ENCODE assay signal across 26 cellular contexts in the genomic region with DNA sequence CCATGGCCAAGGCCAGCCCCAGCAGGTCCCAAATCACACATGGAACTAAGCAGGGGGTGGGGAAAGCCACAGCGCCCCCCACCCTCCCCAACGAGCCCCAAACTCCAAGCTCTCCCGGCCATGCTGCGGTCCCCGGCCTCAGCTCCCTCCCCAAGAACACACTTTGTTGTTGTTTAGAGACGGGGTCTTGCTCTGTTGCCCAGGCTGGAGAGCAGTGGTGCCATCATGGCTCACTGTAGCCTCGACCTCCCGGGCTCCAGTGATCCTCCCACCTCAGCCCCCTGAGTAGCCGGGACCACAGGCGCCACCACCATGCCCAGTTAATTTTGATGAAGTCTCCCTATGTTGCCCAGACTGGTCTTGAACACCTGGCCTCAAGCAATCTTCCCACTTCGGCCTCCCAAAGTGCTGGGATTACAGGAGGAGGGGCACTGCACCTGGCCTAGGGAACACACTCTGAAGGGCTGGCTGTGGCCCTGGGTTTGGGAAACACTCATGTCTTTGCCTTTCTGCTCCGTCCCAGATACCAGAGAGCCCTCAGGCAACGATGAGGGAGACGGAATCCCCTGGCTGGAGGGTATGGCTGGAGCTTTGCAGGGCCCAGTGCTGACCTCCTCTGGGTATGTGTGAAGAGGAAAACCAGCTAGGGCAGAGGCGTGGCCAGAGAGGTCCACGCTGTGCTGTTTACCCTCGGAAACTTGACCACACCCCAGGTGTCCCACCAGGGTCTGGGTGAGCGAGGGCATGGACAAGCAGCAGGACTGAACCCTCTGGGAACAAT. TPM values are rescaled to one million over a fixed set of nuclear protein-coding genes. Genes with fewer than 3 reads are reported as not detected.
DNase-seq lines count a peak whose midpoint lies in the region; ATAC-seq, FAIRE-seq and TF ChIP-seq lines count a peak whose summit lies in the region.
"Had no signal": no experiment of that assay in that cellular context is flagged by ENCODE, and none has a peak within 500 bp of the region (broad histone marks: within the 10 kb centered on the region; RNA-seq: fewer than 3 reads in every experiment).

No MANE protein-coding gene starts in this region.

- POLR2A ChIA-PET in HepG2 (lab: Yijun Ruan, JAX): interaction anchor here (1.3 to 3.0 kb wide), 3 partner anchors 11 to 37 kb away, joined by 3 to 17 read pairs (median 9); no protein-coding TSS in a partner anchor
- POLR2A ChIA-PET in OCI-LY7 (lab: Charles Lee): interaction anchor here (0.6 to 1.0 kb wide), 3 partner anchors 17 to 257 kb away, joined by 3 to 5 read pairs (median 3); no protein-coding TSS in a partner anchor

- no peak for ATAC-seq in right lobe of liver
- no peak for ATAC-seq in HepG2
- no peak for ATAC-seq in upper lobe of right lung
- ATAC-seq: activated CD4-positive, CD25-positive, alpha-beta regulatory T cell treated with anti-CD3 and anti-CD28 coated beads, Interleukin-2, amount 50 U/mL, for 24 hours; heart left ventricle; K562; pancreas had no signal

- H3K9me3 ChIP-seq in right lobe of liver: no peaks in the 10 kb centered on the region
- no peaks in the 10 kb centered on the region for H3K9me3 ChIP-seq in HepG2 (ENCODE audit: low read length)
- no peaks in the 10 kb centered on the region for H3K9me3 ChIP-seq in OCI-LY7 (ENCODE audit: low read length)
- no peaks in the 10 kb centered on the region for H3K9me3 ChIP-seq in osteoblast (ENCODE audit: low read depth, low read length)
- no peaks in the 10 kb centered on the region for H3K9me3 ChIP-seq in upper lobe of right lung
- H3K9me3 ChIP-seq: breast epithelium, Caco-2, heart left ventricle, pancreas, tibial nerve had no signal

- H3K4me1 ChIP-seq in right lobe of liver (peaks cover 0 to 27% (median 8%) of the 10 kb centered on the region in 4 donors), HepG2 (ENCODE audit: insufficient read depth, low read length) (peaks cover 68% of the 10 kb centered on the region), OCI-LY7 (ENCODE audit: insufficient read depth, low read length, poor library complexity, severe bottlenecking) (peaks cover 71% of the 10 kb centered on the region), osteoblast (ENCODE audit: insufficient read depth, low read length) (no peaks in the 10 kb centered on the region), upper lobe of right lung (peaks cover 25% of the 10 kb centered on the region)
- H3K4me1 ChIP-seq: breast epithelium, pancreas had no signal

- in situ Hi-C loops in HepG2 (cut with HindIII; ENCODE audit: extremely low pct_ligation_motif_present, low pct_unique_long_range_greater_than_20kb): no loop called here

- no peak overlapping the region for H3K4me3 Mint-ChIP-seq in nephron progenitor cell
- H3K4me3 Mint-ChIP-seq: activated CD4-positive, alpha-beta memory T cell treated with anti-CD3 and anti-CD28 coated beads for 36 hours; activated naive CD8-positive, alpha-beta T cell had no signal

- H3K27ac ChIP-seq in right lobe of liver (no peak overlapping the region), HepG2 (ENCODE audit: extremely low read length, insufficient read depth, low read length) (no peak overlapping the region), OCI-LY7 (ENCODE audit: low read depth, low read length, poor library complexity, severe bottlenecking) (no peak overlapping the region), osteoblast (ENCODE audit: low read depth, low read length) (no peak overlapping the region), upper lobe of right lung (peak overlapping the region; percentile 47)
- H3K27ac ChIP-seq: C4-2B, pancreas had no signal

- H3K4me3 ChIP-seq in right lobe of liver (no peak overlapping the region), HepG2 (replicated peaks in 1 of 3; ENCODE audit: insufficient read depth in 1 of 3, low read depth in 2 of 3, low read length in 3 of 3) (no peak overlapping the region), OCI-LY7 (ENCODE audit: low read depth, low read length, poor library complexity, severe bottlenecking) (peak overlapping the region; percentile 22), osteoblast (ENCODE audit: insufficient read depth, low read length) (no peak overlapping the region), upper lobe of right lung (no peak overlapping the region)
- H3K4me3 ChIP-seq: breast epithelium, heart left ventricle, K562, pancreas, tibial nerve had no signal

- TF ChIP-seq POLR2A in right lobe of liver (IDR thresholded peaks at IDR 0.05): no peak
- no peak for TF ChIP-seq POLR2A in HepG2 (IDR thresholded peaks at IDR 0.05; ENCODE audit: insufficient read depth in 1 of 2, low read depth in 2 of 2, low read length in 2 of 2)

- H3K27ac Mint-ChIP-seq in nephron progenitor cell: no peak overlapping the region
- H3K27ac Mint-ChIP-seq: activated CD4-positive, alpha-beta memory T cell treated with anti-CD3 and anti-CD28 coated beads for 36 hours; activated naive CD8-positive, alpha-beta T cell had no signal

- no peak for TF ChIP-seq EP300 in HepG2 (IDR thresholded peaks at IDR 0.05; ENCODE audit: low read depth in 2 of 2, low read length in 2 of 2)
- no peak for TF ChIP-seq EP300 in HepG2 (CRISPR knock-in tag; IDR thresholded peaks at IDR 0.05; ENCODE audit: borderline replicate concordance)

- CTCF ChIA-PET in HepG2 (lab: Yijun Ruan, JAX; ENCODE audit: low intra/inter-chr PET ratio, low total read pairs): no interaction called here
- CTCF ChIA-PET in OCI-LY7 (lab: Charles Lee; ENCODE audit: unreplicated experiment): no interaction called here

- H4K20me1 ChIP-seq in HepG2 (ENCODE audit: insufficient read depth, low read length) (no peaks in the 10 kb centered on the region), OCI-LY7 (ENCODE audit: insufficient read depth, low read length) (no peaks in the 10 kb centered on the region), osteoblast (ENCODE audit: insufficient read depth, low read length) (peaks cover 48% of the 10 kb centered on the region)

- H3K9me2 ChIP-seq in OCI-LY7 (ENCODE audit: insufficient read depth, low read length): no peaks in the 10 kb centered on the region

- BruUV-seq in HepG2 (replicated peaks; lab: Mats Ljungman, UMichigan): no TSS peak
- BruUV-seq in OCI-LY7 (replicated peaks; lab: Mats Ljungman, UMichigan): no TSS peak

- no peaks in the 10 kb centered on the region for H3K36me3 Mint-ChIP-seq in nephron progenitor cell (ENCODE audit: low read depth)
- H3K36me3 Mint-ChIP-seq: activated CD4-positive, alpha-beta memory T cell treated with anti-CD3 and anti-CD28 coated beads for 36 hours; activated naive CD8-positive, alpha-beta T cell had no signal

- H3K4me2 ChIP-seq in HepG2 (ENCODE audit: low read depth, low read length) (no peak overlapping the region), OCI-LY7 (ENCODE audit: low read length) (peak overlapping the region; percentile 91), osteoblast (ENCODE audit: insufficient read depth, low read length) (no peak overlapping the region)

- intact Hi-C loops in right lobe of liver (cut with DNase I) (no loop called here), HepG2 (cut with micrococcal nuclease; ENCODE audit: unreplicated experiment) (loop anchor here (5.0 kb wide), 1 partner anchor 38 kb away; no protein-coding TSS in a partner anchor), OCI-LY7 (cut with micrococcal nuclease; ENCODE audit: unreplicated experiment) (loop anchor here (5.0 kb wide), 1 partner anchor 228 kb away; no protein-coding TSS in a partner anchor), upper lobe of right lung (cut with DNase I) (no loop called here)

- H3K36me3 ChIP-seq in right lobe of liver: no peaks in the 10 kb centered on the region
- H3K36me3 ChIP-seq in HepG2 (replicated peaks in 1 of 2; ENCODE audit: control insufficient read depth in 1 of 2, insufficient read depth in 2 of 2, low read length in 2 of 2): peaks cover 3 to 8% of the 10 kb centered on the region in 2 experiments; a peak in 1 of 5 replicates
- no peaks in the 10 kb centered on the region for H3K36me3 ChIP-seq in OCI-LY7 (ENCODE audit: insufficient read depth, low read length)
- H3K36me3 ChIP-seq in osteoblast (ENCODE audit: insufficient read depth, low read length): peaks cover 21% of the 10 kb centered on the region
- H3K36me3 ChIP-seq in upper lobe of right lung: peaks cover 22% of the 10 kb centered on the region
- H3K36me3 ChIP-seq: breast epithelium had no signal

- WGBS in right lobe of liver (ENCODE audit: insufficient coverage, low coverage, low lambda C conversion rate, missing lambda C conversion rate): 95% methylated on average over 6 of the region's 18 CpGs
- 94% methylated on average over 10 of the region's 18 CpGs for WGBS in HepG2 (ENCODE audit: low lambda C conversion rate)

- no peak for TF ChIP-seq RAD21 in HepG2 (CRISPR knock-in tag; IDR thresholded peaks at IDR 0.05)

- no peak for FAIRE-seq in HepG2 (lab: Jason Lieb, UNC)
- FAIRE-seq: K562, kidney, pancreas had no signal

- peaks cover 32% of the 10 kb centered on the region for H3K4me1 Mint-ChIP-seq in nephron progenitor cell

- H3K9me3 Mint-ChIP-seq in nephron progenitor cell: no peaks in the 10 kb centered on the region
- H3K9me3 Mint-ChIP-seq: activated CD4-positive, alpha-beta memory T cell treated with anti-CD3 and anti-CD28 coated beads for 36 hours had no signal

- H2AFZ ChIP-seq in HepG2 (ENCODE audit: low read length): no peak overlapping the region
- no peak overlapping the region for H2AFZ ChIP-seq in OCI-LY7 (ENCODE audit: low read length)
- H2AFZ ChIP-seq in osteoblast (ENCODE audit: low read length): no peak overlapping the region

- peak; percentile 16 to 42 (median 37) for DNase-seq in right lobe of liver
- no peak for DNase-seq in HepG2 (ENCODE audit: low spot score)
- no peak for DNase-seq in OCI-LY7 (ENCODE audit: low spot score)
- DNase-seq in osteoblast (ENCODE audit: insufficient read length, low spot score, missing footprints): peak; percentile 51
- DNase-seq in upper lobe of right lung: peak; percentile 65
- DNase-seq in SIG-M5 treated with dmso at 0.1 percent for 504 hours (lab: John Stamatoyannopoulos, UW; ENCODE audit: unreplicated experiment): no peak
- no peak for DNase-seq in nephron progenitor cell
- DNase-seq: activated CD4-positive, alpha-beta memory T cell treated with anti-CD3 and anti-CD28 coated beads for 36 hours; anterior cingulate cortex; DMS53; foreskin melanocyte; NCI-H1048; NCI-H1694 treated with DMSO at 0.1 percent for 48 hours; NCI-H2171; NCI-H82; stimulated activated CD4-positive, alpha-beta T cell treated with anti-CD3 and anti-CD28 coated beads, Interleukin-4, amount 100 ng/mL, for 1 hour had no signal

- H3K27me3 ChIP-seq in right lobe of liver: no peaks in the 10 kb centered on the region
- H3K27me3 ChIP-seq in HepG2 (ENCODE audit: control insufficient read depth in 1 of 2, insufficient read depth in 2 of 2, low read length in 2 of 2): no peaks in the 10 kb centered on the region
- no peaks in the 10 kb centered on the region for H3K27me3 ChIP-seq in osteoblast (ENCODE audit: insufficient read depth, low read length)
- H3K27me3 ChIP-seq in upper lobe of right lung: no peaks in the 10 kb centered on the region
- H3K27me3 ChIP-seq: breast epithelium, heart left ventricle, pancreas, tibial nerve had no signal

- peaks cover 6% of the 10 kb centered on the region for H3K79me2 ChIP-seq in HepG2 (ENCODE audit: insufficient read depth, low read length)
- H3K79me2 ChIP-seq in OCI-LY7 (ENCODE audit: insufficient read depth, low read depth, low read length): no peaks in the 10 kb centered on the region
- H3K79me2 ChIP-seq in osteoblast (ENCODE audit: insufficient read depth, low read length): peaks cover 29% of the 10 kb centered on the region

- H3K27me3 Mint-ChIP-seq in nephron progenitor cell (ENCODE audit: low read depth, poor library complexity): peaks cover 3% of the 10 kb centered on the region
- H3K27me3 Mint-ChIP-seq: activated CD4-positive, alpha-beta memory T cell treated with anti-CD3 and anti-CD28 coated beads for 36 hours; activated naive CD8-positive, alpha-beta T cell had no signal

- no peak for TF ChIP-seq CTCF in right lobe of liver (IDR thresholded peaks at IDR 0.05)
- no peak for TF ChIP-seq CTCF in HepG2 (CRISPR knock-in tag; IDR thresholded peaks at IDR 0.05)
- TF ChIP-seq CTCF in OCI-LY7 (conservative IDR thresholded peaks at IDR 0.05; ENCODE audit: low read length): no peak
- no peak for TF ChIP-seq CTCF in osteoblast (IDR thresholded peaks at IDR 0.05; ENCODE audit: extremely low read depth, low read depth, low read length)
- TF ChIP-seq CTCF in upper lobe of right lung (IDR thresholded peaks at IDR 0.05): no peak
- TF ChIP-seq CTCF in nephron progenitor cell (IDR thresholded peaks at IDR 0.05): no peak

- no peak overlapping the region for H3K9ac ChIP-seq in HepG2 (ENCODE audit: insufficient read depth, low read depth, low read length)

RNA-seq across cellular contexts. Expression of gene UBAC1, which starts 53.2 kb away (rescaled TPM):
- total RNA-seq in right lobe of liver (10 to 100 TPM; 15.2 to 27.0 (median 16.5) TPM), HepG2 (2016; rRNA removed; fragmentation: Illumina TruSeq; extraction: Trizol) (28.7 and 32.2 TPM in 2 replicates), OCI-LY7 (2022) (42.3 and 42.4 TPM in 2 replicates), osteoblast (29.0 and 32.1 TPM in 2 replicates), upper lobe of right lung (30.1 TPM)
- total RNA-seq in HepG2 (2016; cell fraction: cytosol; rRNA removed; fragmentation: Illumina TruSeq; extraction: Trizol; ENCODE audit: low read depth): 64.3 and 65.0 TPM in 2 replicates
- 24.0 and 31.6 TPM in 2 replicates for total RNA-seq in HepG2 (2016; cell fraction: insoluble cytoplasmic fraction; rRNA removed; fragmentation: Illumina TruSeq; extraction: Trizol)
- 72.1 and 78.0 TPM in 2 replicates for total RNA-seq in HepG2 (2016; cell fraction: membrane; rRNA removed; fragmentation: Illumina TruSeq; extraction: Trizol)
- 18.2 and 19.5 TPM in 2 replicates for total RNA-seq in HepG2 (2016; cell fraction: nucleus; rRNA removed; fragmentation: Illumina TruSeq; extraction: Trizol)
- 30.2 and 34.1 TPM in 2 replicates for polyA plus RNA-seq in HepG2 (2011; rRNA removed)
- 21.2 and 27.8 TPM in 2 replicates for polyA plus RNA-seq in HepG2 (2011; cell fraction: cytosol; rRNA removed)
- 62.0 and 64.4 TPM in 2 replicates for polyA plus RNA-seq in HepG2 (2011; cell fraction: nucleus; rRNA removed)
- polyA plus RNA-seq in HepG2 (2012): 11.8 and 12.0 TPM in 2 replicates
- 61.3 and 64.0 TPM in 2 replicates for polyA plus RNA-seq in HepG2 (2016; cell fraction: cytosol; fragmentation: Illumina TruSeq; extraction: Trizol; ENCODE audit: low read depth)
- polyA plus RNA-seq in HepG2 (2016; cell fraction: insoluble cytoplasmic fraction; fragmentation: Illumina TruSeq; extraction: Trizol; ENCODE audit: low read depth): 30.7 and 32.1 TPM in 2 replicates
- 65.3 TPM in 2 replicates for polyA plus RNA-seq in HepG2 (2016; cell fraction: membrane; fragmentation: Illumina TruSeq; extraction: Trizol; ENCODE audit: low read depth)
- polyA plus RNA-seq in HepG2 (2016; cell fraction: nucleus; fragmentation: Illumina TruSeq; extraction: Trizol; ENCODE audit: insufficient read depth, low read depth): 36.3 and 39.7 TPM in 2 replicates
- polyA minus RNA-seq in HepG2 (2011; rRNA and poly(A)+ RNA removed; ENCODE audit: low replicate concordance): 13.4 and 58.0 TPM in 2 replicates
- polyA minus RNA-seq in HepG2 (2011; cell fraction: cytosol; rRNA and poly(A)+ RNA removed): 6.0 and 8.0 TPM in 2 replicates
- polyA minus RNA-seq in HepG2 (2011; cell fraction: nucleus; rRNA and poly(A)+ RNA removed): 11.2 and 18.6 TPM in 2 replicates
- total RNA-seq in OCI-LY7 (2014; rRNA removed; shearing (Covaris generic)): 59.2 and 75.7 TPM in 2 replicates

Comparison
In these comparisons a context has a peak if more than half of its experiments do, and no peak if none do; other contexts are left out.
1. DNase-seq: peak in right lobe of liver (3 of 3), osteoblast (single experiment) and upper lobe of right lung (single experiment); none in HepG2 (single experiment), OCI-LY7 (single experiment), SIG-M5 treated with dmso at 0.1 percent for 504 hours (single experiment) and nephron progenitor cell (single experiment).
2. intact Hi-C loops: an anchor here in HepG2 (5.0 kb wide) and OCI-LY7 (5.0 kb wide); none called in right lobe of liver and upper lobe of right lung.